Comparison of ENCODE assay signal across 14 cellular contexts in genomic region chr16:87897563-87898505, GRCh38. TPM values are rescaled to one million over a fixed set of nuclear protein-coding genes. Genes with fewer than 3 reads are reported as not detected.
A peak's percentile ranks its signal among the peaks of the same experiment; 100 is the strongest.
DNase-seq lines count a peak whose midpoint lies in the region; ATAC-seq and TF ChIP-seq lines count a peak whose summit lies in the region.
"Had no signal": no experiment of that assay in that cellular context is flagged by ENCODE, and none has a peak within 500 bp of the region (broad histone marks: within the 10 kb centered on the region; RNA-seq: fewer than 3 reads in every experiment).

No MANE protein-coding gene starts in this region.

- H3K9me3 ChIP-seq in body of pancreas: no peaks in the 10 kb centered on the region

- DNase-seq in SW480 (ENCODE audit: low spot score) (peak; percentile 17), left kidney (ENCODE audit: low read depth, low spot score) (peak; percentile 0), NOMO-1 (lab: John Stamatoyannopoulos, UW; ENCODE audit: unreplicated experiment in 2 of 2) (no peak), body of pancreas (no peak)
- DNase-seq in activated T-cell treated with anti-CD3 and anti-CD28 coated beads, Interleukin-2, amount 50 U/mL, for 1 hour: peak; percentile 52
- DNase-seq: cortex of kidney, GDM1, NCI-H1092 treated with DMSO at 0.1 percent for 48 hours, occipital lobe had no signal

- no peaks in the 10 kb centered on the region for H3K4me1 ChIP-seq in body of pancreas

- TF ChIP-seq POLR2A in body of pancreas (IDR thresholded peaks at IDR 0.05): no peak

- no peak overlapping the region for H3K27ac ChIP-seq in body of pancreas

- no peak for ATAC-seq in stimulated activated memory B cell treated with anti-CD40 and anti-IgM and Interleukin-4, amounts not matched to agents 10 μg/mL and 1 μg/mL and 100 μg/mL, for 72 hours
- no peak for ATAC-seq in GM21515 (IDR thresholded peaks at IDR 0.05; ENCODE audit: unreplicated experiment)
- no peak for ATAC-seq in body of pancreas
- ATAC-seq in GM21576 (IDR thresholded peaks at IDR 0.05; ENCODE audit: unreplicated experiment): no peak

- no peaks in the 10 kb centered on the region for H3K9me3 Mint-ChIP-seq in stimulated activated memory B cell treated with anti-CD40 and anti-IgM and Interleukin-4, amounts not matched to agents 10 μg/mL and 1 μg/mL and 100 μg/mL, for 72 hours

- peak overlapping the region; percentile 95 for H3K27ac Mint-ChIP-seq in stimulated activated memory B cell treated with anti-CD40 and anti-IgM and Interleukin-4, amounts not matched to agents 10 μg/mL and 1 μg/mL and 100 μg/mL, for 72 hours

- H3K4me1 Mint-ChIP-seq in stimulated activated memory B cell treated with anti-CD40 and anti-IgM and Interleukin-4, amounts not matched to agents 10 μg/mL and 1 μg/mL and 100 μg/mL, for 72 hours: peaks cover 39% of the 10 kb centered on the region

- no peaks in the 10 kb centered on the region for H3K36me3 Mint-ChIP-seq in stimulated activated memory B cell treated with anti-CD40 and anti-IgM and Interleukin-4, amounts not matched to agents 10 μg/mL and 1 μg/mL and 100 μg/mL, for 72 hours

- peaks cover 22% of the 10 kb centered on the region for H3K27me3 Mint-ChIP-seq in stimulated activated memory B cell treated with anti-CD40 and anti-IgM and Interleukin-4, amounts not matched to agents 10 μg/mL and 1 μg/mL and 100 μg/mL, for 72 hours

- no peak overlapping the region for H3K4me3 ChIP-seq in body of pancreas

- no peaks in the 10 kb centered on the region for H3K27me3 ChIP-seq in body of pancreas

- no peaks in the 10 kb centered on the region for H3K36me3 ChIP-seq in body of pancreas (replicated peaks in 1 of 2; ENCODE audit: insufficient read depth in 1 of 2, low read depth in 2 of 2)

- 70 to 80% methylated on average over 8 to 19 of the region's 19 CpGs for WGBS in body of pancreas, 2 donors

- intact Hi-C loops in body of pancreas (cut with DNase I): no loop called here

- no peak for TF ChIP-seq CTCF in body of pancreas (IDR thresholded peaks at IDR 0.05)

- H3K4me3 Mint-ChIP-seq in stimulated activated memory B cell treated with anti-CD40 and anti-IgM and Interleukin-4, amounts not matched to agents 10 μg/mL and 1 μg/mL and 100 μg/mL, for 72 hours: no peak overlapping the region

RNA-seq across cellular contexts. Expression of gene SLC7A5, which starts 28.5 kb away (rescaled TPM):
- total RNA-seq in body of pancreas: 1 to 10 TPM; 1.6 to 3.4 TPM

RNA-seq across cellular contexts. Expression of gene CA5A, which starts 38.5 kb away (rescaled TPM):
- total RNA-seq in body of pancreas: not detected
- total RNA-seq: occipital lobe, SK-MEL-5, urinary bladder had no signal

RNA-seq across cellular contexts. Expression of gene BANP, which starts 53.4 kb away (rescaled TPM):
- 10 to 100 TPM; 19.1 to 20.2 TPM for total RNA-seq in body of pancreas

Comparison
In these comparisons a context has a peak if more than half of its experiments do, and no peak if none do; other contexts are left out.
1. DNase-seq: peak in SW480 (single experiment), activated T-cell treated with anti-CD3 and anti-CD28 coated beads, Interleukin-2, amount 50 U/mL, for 1 hour (single experiment) and left kidney (single experiment); none in NOMO-1 (0 of 2) and body of pancreas (0 of 4).